Comparison of ENCODE assay signal across 24 cellular contexts in genomic region chr20:52154575-52154974, GRCh38. TPM values are rescaled to one million over a fixed set of nuclear protein-coding genes. Genes with fewer than 3 reads are reported as not detected.
A peak's percentile ranks its signal among the peaks of the same experiment; 100 is the strongest.
DNase-seq lines count a peak whose midpoint lies in the region; ATAC-seq, FAIRE-seq and TF ChIP-seq lines count a peak whose summit lies in the region.
"Had no signal": no experiment of that assay in that cellular context is flagged by ENCODE, and none has a peak within 500 bp of the region (broad histone marks: within the 10 kb centered on the region; RNA-seq: fewer than 3 reads in every experiment).

No MANE protein-coding gene starts in this region.

- H3K27ac ChIP-seq in GM12878 (ENCODE audit: control insufficient read depth, insufficient read depth): no peak overlapping the region
- H3K27ac ChIP-seq: A549; BLaER1 treated with 17β-estradiol and CSF1 and Interleukin-3, amounts not matched to agents 10 nM and 100 nM had no signal

- peak; percentile 16 for DNase-seq in NCI-H510A treated with DMSO at 0.1 percent for 48 hours (lab: John Stamatoyannopoulos, UW)
- DNase-seq in NCI-H510A (lab: John Stamatoyannopoulos, UW): no peak
- no peak for DNase-seq in GM12878 (ENCODE audit: low read depth, low spot score)
- no peak for DNase-seq in activated CD4-positive, alpha-beta memory T cell treated with anti-CD3 and anti-CD28 coated beads, Interleukin-2, amount 10 ng/mL, durations not matched to agents 7 days and 5 days
- DNase-seq in NCI-H1417 (lab: John Stamatoyannopoulos, UW): no peak
- DNase-seq: 8988T; ACHN; AML-193; BE2C; Calu3; CD4-positive, alpha-beta T cell; COR-L47; DMS79 treated with DMSO at 0.1 percent for 48 hours; GF-D8; GOT3; HFFc6 had no signal

- in situ Hi-C loops in GM12878 (cut with MboI): loop anchor here (25.0 kb wide), 1 partner anchor 742 kb away; no protein-coding TSS in a partner anchor

- CTCF ChIA-PET in GM12878 (lab: Yijun Ruan, JAX): interaction anchor here (0.9 to 1.5 kb wide), 3 partner anchors 9 to 65 kb away, joined by 3 to 5 read pairs (median 4); no protein-coding TSS in a partner anchor
- CTCF ChIA-PET in activated CD4-positive, alpha-beta memory T cell treated with anti-CD3 and anti-CD28 coated beads, Interleukin-2, amount 10 ng/mL, durations not matched to agents 7 days and 5 days (lab: Charles Lee): no interaction called here

- BruUV-seq in GM12878 (replicated peaks; lab: Mats Ljungman, UMichigan): no TSS peak

- no peak overlapping the region for H3K4me2 ChIP-seq in GM12878 (ENCODE audit: control insufficient read depth, insufficient read depth)
- H3K4me2 ChIP-seq: A549; BLaER1 treated with 17β-estradiol and CSF1 and Interleukin-3, amounts not matched to agents 10 nM and 100 nM had no signal

- TF ChIP-seq RAD21 in GM12878 (IDR thresholded peaks at IDR 0.05; ENCODE audit: insufficient read depth, low read depth, low read length): no peak

- SMC1A ChIA-PET in GM12878 (lab: Charles Lee; ENCODE audit: uncharacterized antibody, unreplicated experiment): interaction anchor here (1.1 kb wide), 1 partner anchor 26 kb away, joined by 3 read pairs; no protein-coding TSS in a partner anchor

- H3K9me3 ChIP-seq in GM12878 (replicated peaks; ENCODE audit: control insufficient read depth, insufficient read depth, low read length): peaks cover 8% of the 10 kb centered on the region; the same call in 2 of the 3 replicates
- H3K9me3 ChIP-seq: BE2C had no signal

- H3K79me2 ChIP-seq in GM12878 (ENCODE audit: control insufficient read depth, insufficient read depth, low read length): no peaks in the 10 kb centered on the region

- intact Hi-C loops in GM12878 (cut with micrococcal nuclease; ENCODE audit: unreplicated experiment): no loop called here

- POLR2A ChIA-PET in GM12878 (lab: Charles Lee): no interaction called here
- POLR2A ChIA-PET in activated CD4-positive, alpha-beta memory T cell treated with anti-CD3 and anti-CD28 coated beads, Interleukin-2, amount 10 ng/mL, durations not matched to agents 7 days and 5 days (lab: Charles Lee): no interaction called here

- H3K36me3 ChIP-seq in GM12878 (ENCODE audit: control insufficient read depth in 2 of 2, insufficient read depth in 2 of 2, low read length in 1 of 2): peaks cover 13 to 15% of the 10 kb centered on the region in 2 experiments

- 83% methylated on average over 1 of the region's 1 CpG for WGBS in GM12878 (ENCODE audit: insufficient coverage, insufficient replicate concordance, low lambda C conversion rate, missing lambda C conversion rate)

- no peak for TF ChIP-seq EP300 in GM12878 (IDR thresholded peaks at IDR 0.05; ENCODE audit: borderline replicate concordance in 1 of 2, control insufficient read depth in 1 of 2, low read depth in 2 of 2, low read length in 2 of 2)

- H3K27me3 Mint-ChIP-seq in activated CD4-positive, alpha-beta memory T cell treated with anti-CD3 and anti-CD28 coated beads, Interleukin-2, amount 10 ng/mL, durations not matched to agents 7 days and 5 days: no peaks in the 10 kb centered on the region
- H3K27me3 Mint-ChIP-seq: CD4-positive, alpha-beta T cell had no signal

- ATAC-seq in HG02870 (IDR thresholded peaks at IDR 0.05; ENCODE audit: unreplicated experiment): peak; percentile 54
- ATAC-seq in GM12878: no peak
- ATAC-seq: A549 had no signal

- no peak overlapping the region for H3K4me3 ChIP-seq in GM12878
- H3K4me3 ChIP-seq: A549; BLaER1 treated with 17β-estradiol and CSF1 and Interleukin-3, amounts not matched to agents 10 nM and 100 nM; HAP-1 had no signal

- peak; percentile 72 for FAIRE-seq in GM12878 (lab: Jason Lieb, UNC)
- FAIRE-seq: A549, GM12892, GM19239, H54 had no signal

- peaks cover 37% of the 10 kb centered on the region for H3K36me3 Mint-ChIP-seq in activated CD4-positive, alpha-beta memory T cell treated with anti-CD3 and anti-CD28 coated beads, Interleukin-2, amount 10 ng/mL, durations not matched to agents 7 days and 5 days (ENCODE audit: low read depth)

- no peak overlapping the region for H3K9ac ChIP-seq in GM12878 (ENCODE audit: control insufficient read depth, insufficient read depth, low read length)
- H3K9ac ChIP-seq: BLaER1 treated with 17β-estradiol and CSF1 and Interleukin-3, amounts not matched to agents 10 nM and 100 nM had no signal

- no peaks in the 10 kb centered on the region for H4K20me1 ChIP-seq in GM12878 (ENCODE audit: control insufficient read depth, insufficient read depth)

- no peaks in the 10 kb centered on the region for H3K4me1 ChIP-seq in GM12878 (ENCODE audit: control insufficient read depth, insufficient read depth, low read length)
- H3K4me1 ChIP-seq: A549; BE2C; BLaER1 treated with 17β-estradiol and CSF1 and Interleukin-3, amounts not matched to agents 10 nM and 100 nM; HAP-1 had no signal

- H3K4me3 Mint-ChIP-seq in activated CD4-positive, alpha-beta memory T cell treated with anti-CD3 and anti-CD28 coated beads, Interleukin-2, amount 10 ng/mL, durations not matched to agents 7 days and 5 days: no peak overlapping the region
- H3K4me3 Mint-ChIP-seq: CD14-positive monocyte; CD4-positive, alpha-beta T cell; HFFc6 had no signal

- no peak overlapping the region for H3K27ac Mint-ChIP-seq in activated CD4-positive, alpha-beta memory T cell treated with anti-CD3 and anti-CD28 coated beads, Interleukin-2, amount 10 ng/mL, durations not matched to agents 7 days and 5 days
- H3K27ac Mint-ChIP-seq: CD14-positive monocyte; CD4-positive, alpha-beta T cell; HFFc6 had no signal

- peaks cover 4% of the 10 kb centered on the region for H3K9me3 Mint-ChIP-seq in activated CD4-positive, alpha-beta memory T cell treated with anti-CD3 and anti-CD28 coated beads, Interleukin-2, amount 10 ng/mL, durations not matched to agents 7 days and 5 days
- H3K9me3 Mint-ChIP-seq: CD4-positive, alpha-beta T cell had no signal

- TF ChIP-seq POLR2A in GM12878 (IDR thresholded peaks at IDR 0.05; ENCODE audit: low read depth, low read length): no peak

- no peak for TF ChIP-seq CTCF in GM12878 (IDR thresholded peaks at IDR 0.05 in 2 of 3, conservative IDR thresholded peaks at IDR 0.05 in 1 of 3; ENCODE audit: control insufficient read depth in 2 of 3, extremely low read depth in 1 of 3, insufficient read depth in 1 of 3, low read depth in 3 of 3, low read length in 3 of 3)

- no peaks in the 10 kb centered on the region for H3K4me1 Mint-ChIP-seq in activated CD4-positive, alpha-beta memory T cell treated with anti-CD3 and anti-CD28 coated beads, Interleukin-2, amount 10 ng/mL, durations not matched to agents 7 days and 5 days
- H3K4me1 Mint-ChIP-seq: CD14-positive monocyte had no signal

- H2AFZ ChIP-seq in GM12878 (ENCODE audit: control insufficient read depth, low read depth, low read length): no peak overlapping the region

- no peaks in the 10 kb centered on the region for H3K27me3 ChIP-seq in GM12878 (replicated peaks in 1 of 2; ENCODE audit: control insufficient read depth in 2 of 2, insufficient read depth in 2 of 2, low read length in 1 of 2)
- H3K27me3 ChIP-seq: BE2C; BLaER1 treated with 17β-estradiol and CSF1 and Interleukin-3, amounts not matched to agents 10 nM and 100 nM had no signal

- RAD21 ChIA-PET in GM12878 (lab: Charles Lee; ENCODE audit: unreplicated experiment): no interaction called here

TF ChIP-seq in GM12878, 131 proteins besides CTCF, POLR2A, EP300 and RAD21 (continues in another document):
- peak; percentile 64; the same call in 1 of the 2 replicates for TF ChIP-seq ZBTB40 (IDR thresholded peaks at IDR 0.05; ENCODE audit: borderline replicate concordance)

RNA-seq across cellular contexts. Expression of gene ZFP64, which starts 37.0 kb away (rescaled TPM):
- 32.2 and 34.9 TPM in 2 replicates for total RNA-seq in GM12878 (2013; cell fraction: nucleolus; rRNA removed)
- total RNA-seq in GM12878 (2014; rRNA removed) (10.6 and 12.3 TPM in 2 replicates), GM12878 (2014; rRNA removed; fragmentation: Illumina TruSeq; extraction: Trizol) (7.2 TPM in 2 replicates), GM12878 (2021) (12.5 and 14.4 TPM in 2 replicates)
- polyA plus RNA-seq in GM12878 (2011; ENCODE audit: low read depth): 4.2 TPM
- polyA plus RNA-seq in GM12878 (2011; rRNA removed) (12.5 and 21.8 TPM in 2 replicates), GM12878 (2014; fragmentation: Illumina TruSeq; extraction: Trizol) (11.3 and 14.8 TPM in 2 replicates), GM12878 (2014; fragmentation: Nextera tagmentation; extraction: Ambion mirVana) (1 to 10 TPM; 2.3 to 3.3 TPM), GM12878 (2014; rRNA removed) (12.5 and 14.5 TPM in 2 replicates), GM12878 (2016; fragmentation: Nextera tagmentation; extraction: Ambion mirVana) (10 to 100 TPM; 11.0 to 15.5 TPM)
- polyA plus RNA-seq in GM12878 (2011; cell fraction: cytosol; rRNA removed): 19.0 and 20.8 TPM in 2 replicates
- 10.5 and 14.0 TPM in 2 replicates for polyA plus RNA-seq in GM12878 (2011; cell fraction: nucleus; rRNA removed)
- 9.5 and 10.9 TPM in 2 replicates for polyA plus RNA-seq in GM12878 (2012)
- 24.3 and 33.7 TPM in 2 replicates for polyA minus RNA-seq in GM12878 (2011; rRNA and poly(A)+ RNA removed)
- polyA minus RNA-seq in GM12878 (2011; cell fraction: cytosol; rRNA and poly(A)+ RNA removed): 9.3 and 11.1 TPM in 2 replicates
- polyA minus RNA-seq in GM12878 (2011; cell fraction: nucleus; rRNA and poly(A)+ RNA removed): 8.7 and 18.8 TPM in 2 replicates
- 10 to 100 TPM in 1 of 2 experiments, 1 to 10 TPM in 1; 9.7 to 10.7 TPM for total RNA-seq in activated CD4-positive, alpha-beta memory T cell treated with anti-CD3 and anti-CD28 coated beads, Interleukin-2, amount 10 ng/mL, durations not matched to agents 7 days and 5 days
